In the genomic region with DNA sequence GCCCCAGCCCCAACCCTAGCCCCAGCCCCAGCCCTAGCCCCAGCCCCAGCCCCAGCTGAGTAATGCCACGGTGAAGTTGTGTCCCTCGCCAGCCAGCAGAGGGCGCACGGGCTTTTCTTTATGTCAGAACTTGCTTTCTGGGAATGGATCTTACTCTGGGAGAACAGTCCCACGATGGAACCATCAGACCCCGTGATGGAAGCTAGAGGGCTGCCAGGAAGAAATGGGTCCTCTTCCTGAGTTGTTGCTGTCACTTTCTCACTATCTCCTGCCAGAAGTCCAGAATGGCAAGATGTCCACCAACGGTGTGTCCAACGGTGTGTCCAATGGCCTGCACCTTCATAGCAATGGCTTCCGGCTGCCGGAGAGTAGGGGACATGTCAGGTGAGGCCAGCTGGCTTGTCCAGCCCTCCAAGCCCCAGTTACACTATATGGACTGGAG, we compare ENCODE assay signal across 8 cellular contexts. TPM values are rescaled to one million over a fixed set of nuclear protein-coding genes. Genes with fewer than 3 reads are reported as not detected.
DNase-seq lines count a peak whose midpoint lies in the region; ATAC-seq and TF ChIP-seq lines count a peak whose summit lies in the region.

No MANE protein-coding gene starts in this region.

- H3K27ac ChIP-seq in A673 (ENCODE audit: low read depth, low read length, poor library complexity, severe bottlenecking), result no peak overlapping the region
- H3K27ac ChIP-seq in fibroblast of lung (ENCODE audit: insufficient read depth, low read length), result peak overlapping the region; percentile 34

- DNase-seq in A673 (ENCODE audit: low spot score), result peak; percentile 71
- peak; percentile 79 for DNase-seq in GM13976 (ENCODE audit: low spot score)
- peak; percentile 57 for DNase-seq in OCI-M1 (lab: John Stamatoyannopoulos, UW)
- peak; percentile 81 to 82 for DNase-seq in activated T-cell treated with anti-CD3 and anti-CD28 coated beads, Interleukin-2, amount 50 U/mL, for 48 hours
- peak; percentile 42 to 56 for DNase-seq in fibroblast of lung (ENCODE audit: low read depth in 2 of 2)
- no peak for DNase-seq in natural killer cell treated with Interleukin-12 subunit alpha and Interleukin-12 subunit beta and Interleukin-15 and Interleukin-18, amount 100 ng/mL, for 72 hours (ENCODE audit: low spot score)

- H3K27me3 Mint-ChIP-seq in natural killer cell treated with Interleukin-12 subunit alpha and Interleukin-12 subunit beta and Interleukin-15 and Interleukin-18, amount 100 ng/mL, for 72 hours, result no peaks in the 10 kb centered on the region
- H3K27me3 Mint-ChIP-seq in stimulated activated memory B cell treated with anti-CD40 and anti-IgM and Interleukin-4, amounts not matched to agents 10 μg/mL and 1 μg/mL and 100 μg/mL, for 72 hours, result no peaks in the 10 kb centered on the region

- H3K4me3 Mint-ChIP-seq in natural killer cell treated with Interleukin-12 subunit alpha and Interleukin-12 subunit beta and Interleukin-15 and Interleukin-18, amount 100 ng/mL, for 72 hours, result no peak overlapping the region
- H3K4me3 Mint-ChIP-seq in stimulated activated memory B cell treated with anti-CD40 and anti-IgM and Interleukin-4, amounts not matched to agents 10 μg/mL and 1 μg/mL and 100 μg/mL, for 72 hours, result no peak overlapping the region

- peak; percentile 57 for ATAC-seq in natural killer cell treated with Interleukin-12 subunit alpha and Interleukin-12 subunit beta and Interleukin-15 and Interleukin-18, amount 100 ng/mL, for 72 hours
- peak; percentile 64 for ATAC-seq in stimulated activated memory B cell treated with anti-CD40 and anti-IgM and Interleukin-4, amounts not matched to agents 10 μg/mL and 1 μg/mL and 100 μg/mL, for 72 hours
- ATAC-seq in GM19455 (IDR thresholded peaks at IDR 0.05; ENCODE audit: unreplicated experiment), result no peak

- no peak overlapping the region for H3K27ac Mint-ChIP-seq in natural killer cell treated with Interleukin-12 subunit alpha and Interleukin-12 subunit beta and Interleukin-15 and Interleukin-18, amount 100 ng/mL, for 72 hours
- no peak overlapping the region for H3K27ac Mint-ChIP-seq in stimulated activated memory B cell treated with anti-CD40 and anti-IgM and Interleukin-4, amounts not matched to agents 10 μg/mL and 1 μg/mL and 100 μg/mL, for 72 hours

- H3K4me3 ChIP-seq in A673 (ENCODE audit: low read depth, low read length, poor library complexity, severe bottlenecking) (no peak overlapping the region), fibroblast of lung (replicated peaks in 1 of 4; ENCODE audit: control extremely low read depth in 1 of 4, insufficient read depth in 1 of 4, low read depth in 3 of 4, low read length in 4 of 4) (no peak overlapping the region)

- peak overlapping the region; percentile 22 for H2AFZ ChIP-seq in fibroblast of lung (ENCODE audit: low read length)

- H4K20me1 ChIP-seq in fibroblast of lung (ENCODE audit: control insufficient read depth, extremely low read depth, insufficient read depth, low read length), result no peaks in the 10 kb centered on the region

- H3K27me3 ChIP-seq in A673 (replicated peaks; ENCODE audit: insufficient read depth, low read depth, low read length, poor library complexity), result no peaks in the 10 kb centered on the region
- H3K27me3 ChIP-seq in fibroblast of lung (ENCODE audit: control insufficient read depth, insufficient read depth, low read length), result no peaks in the 10 kb centered on the region

- no peaks in the 10 kb centered on the region for H3K36me3 Mint-ChIP-seq in natural killer cell treated with Interleukin-12 subunit alpha and Interleukin-12 subunit beta and Interleukin-15 and Interleukin-18, amount 100 ng/mL, for 72 hours
- H3K36me3 Mint-ChIP-seq in stimulated activated memory B cell treated with anti-CD40 and anti-IgM and Interleukin-4, amounts not matched to agents 10 μg/mL and 1 μg/mL and 100 μg/mL, for 72 hours, result peaks cover 43% of the 10 kb centered on the region

- in situ Hi-C loops in GM13976 (cut with MboI; ENCODE audit: low sequenced_read_pairs, unreplicated experiment), result loop anchor here (5.0 to 25.0 kb wide), 2 partner anchors 96 to 109 kb away; partner anchors contain the start of gene GPR3

- H3K9me3 Mint-ChIP-seq in natural killer cell treated with Interleukin-12 subunit alpha and Interleukin-12 subunit beta and Interleukin-15 and Interleukin-18, amount 100 ng/mL, for 72 hours, result no peaks in the 10 kb centered on the region
- H3K9me3 Mint-ChIP-seq in stimulated activated memory B cell treated with anti-CD40 and anti-IgM and Interleukin-4, amounts not matched to agents 10 μg/mL and 1 μg/mL and 100 μg/mL, for 72 hours, result no peaks in the 10 kb centered on the region

- H3K36me3 ChIP-seq in A673 (ENCODE audit: insufficient read depth, low read length, poor library complexity, severe bottlenecking) (peaks cover 7% of the 10 kb centered on the region), fibroblast of lung (ENCODE audit: control insufficient read depth, insufficient read depth, low read length) (peaks cover 3% of the 10 kb centered on the region)

- no peaks in the 10 kb centered on the region for H3K4me1 Mint-ChIP-seq in natural killer cell treated with Interleukin-12 subunit alpha and Interleukin-12 subunit beta and Interleukin-15 and Interleukin-18, amount 100 ng/mL, for 72 hours (ENCODE audit: low read depth in 2 of 2)
- H3K4me1 Mint-ChIP-seq in stimulated activated memory B cell treated with anti-CD40 and anti-IgM and Interleukin-4, amounts not matched to agents 10 μg/mL and 1 μg/mL and 100 μg/mL, for 72 hours, result peaks cover 5% of the 10 kb centered on the region

- no TSS peak for BruUV-seq in A673 (replicated peaks; lab: Mats Ljungman, UMichigan)

- H3K9me3 ChIP-seq in A673 (ENCODE audit: low read depth, low read length, poor library complexity, severe bottlenecking) (no peaks in the 10 kb centered on the region), fibroblast of lung (ENCODE audit: control insufficient read depth, insufficient read depth, low read depth, low read length) (no peaks in the 10 kb centered on the region)

- H3K9ac ChIP-seq in fibroblast of lung (ENCODE audit: insufficient read depth, low read length), result no peak overlapping the region

- H3K4me1 ChIP-seq in A673 (ENCODE audit: insufficient read depth, low read length, poor library complexity, severe bottlenecking) (peaks cover 4% of the 10 kb centered on the region), fibroblast of lung (ENCODE audit: control insufficient read depth, extremely low read depth, insufficient read depth, low read length) (peaks cover 31% of the 10 kb centered on the region)

- POLR2A ChIA-PET in A673 (lab: Charles Lee; ENCODE audit: low non-redundant PET), result interaction anchor here (0.7 kb wide), 1 partner anchor 823 kb away, joined by 3 read pairs; no protein-coding TSS in a partner anchor

- TF ChIP-seq CTCF in A673 (conservative IDR thresholded peaks at IDR 0.05; ENCODE audit: low read depth, low read length), result peak; percentile 82
- peak; percentile 75 for TF ChIP-seq CTCF in GM13976 (IDR thresholded peaks at IDR 0.05; ENCODE audit: borderline replicate concordance, control extremely low read depth, extremely low read depth, insufficient read depth, missing control alignments)
- TF ChIP-seq CTCF in fibroblast of lung (conservative IDR thresholded peaks at IDR 0.05 in 1 of 2, IDR thresholded peaks at IDR 0.05 in 1 of 2; ENCODE audit: low read depth in 1 of 2, low read length in 2 of 2), result peak; percentile 68 to 73

- no peak overlapping the region for H3K4me2 ChIP-seq in fibroblast of lung (ENCODE audit: extremely low read depth, insufficient read depth, low read length)

- CTCF ChIA-PET in A673 (lab: Charles Lee), result interaction anchor here (0.6 to 2.1 kb wide), 10 partner anchors 11 to 366 kb away, joined by 3 to 15 read pairs (median 4); no protein-coding TSS in a partner anchor

- intact Hi-C loops in A673 (cut with micrococcal nuclease; ENCODE audit: unreplicated experiment), result no loop called here

- H3K79me2 ChIP-seq in fibroblast of lung (ENCODE audit: control insufficient read depth, insufficient read depth, low read length), result no peaks in the 10 kb centered on the region

RNA-seq across cellular contexts. Expression of gene TMEM222, which starts 25.2 kb away (rescaled TPM):
- total RNA-seq in A673 (2021) (48.5 and 55.5 TPM in 2 replicates), fibroblast of lung (16.2 and 21.6 TPM in 2 replicates)
- 37.1 and 39.9 TPM in 2 replicates for polyA plus RNA-seq in fibroblast of lung
- 44.4 and 49.0 TPM in 2 replicates for polyA plus RNA-seq in fibroblast of lung (2012)
- polyA minus RNA-seq in fibroblast of lung (ENCODE audit: low replicate concordance), result 88.2 and 99.9 TPM in 2 replicates
- total RNA-seq in natural killer cell treated with Interleukin-12 subunit alpha and Interleukin-12 subunit beta and Interleukin-15 and Interleukin-18, amount 100 ng/mL, for 72 hours, result 10 to 100 TPM; 40.6 to 49.5 TPM

RNA-seq across cellular contexts. Expression of gene SYTL1, which starts 45.0 kb away (rescaled TPM):
- total RNA-seq in A673 (2021) (2.1 and 3.6 TPM in 2 replicates), fibroblast of lung (under 0.01 and 0.17 TPM in 2 replicates)
- 0.02 and 0.03 TPM in 2 replicates for polyA plus RNA-seq in fibroblast of lung
- polyA plus RNA-seq in fibroblast of lung (2012), result 0.12 and 0.15 TPM in 2 replicates
- polyA minus RNA-seq in fibroblast of lung (ENCODE audit: low replicate concordance), result 2.4 TPM in 1 of 2 replicates, not detected in the other
- 10 to 100 TPM; 24.2 to 39.5 TPM for total RNA-seq in natural killer cell treated with Interleukin-12 subunit alpha and Interleukin-12 subunit beta and Interleukin-15 and Interleukin-18, amount 100 ng/mL, for 72 hours
